Comparison of ENCODE assay signal across 11 cellular contexts in genomic region chr3:49901351-49902339, GRCh38. TPM values are rescaled to one million over a fixed set of nuclear protein-coding genes. Genes with fewer than 3 reads are reported as not detected.
DNase-seq lines count a peak whose midpoint lies in the region; ATAC-seq and TF ChIP-seq lines count a peak whose summit lies in the region.
"Had no signal": no experiment of that assay in that cellular context is flagged by ENCODE, and none has a peak within 500 bp of the region (broad histone marks: within the 10 kb centered on the region; RNA-seq: fewer than 3 reads in every experiment).

No MANE protein-coding gene starts in this region.

- H3K4me1 ChIP-seq in thoracic aorta (ENCODE audit: control insufficient read depth in 1 of 2, low read depth in 2 of 2), result peaks cover 15 to 39% of the 10 kb centered on the region in 2 donors

- H3K27me3 ChIP-seq in thoracic aorta (replicated peaks; ENCODE audit: insufficient read depth), result no peaks in the 10 kb centered on the region

- H3K9me3 ChIP-seq in thoracic aorta, result no peaks in the 10 kb centered on the region

- no peaks in the 10 kb centered on the region for H3K9me3 Mint-ChIP-seq in endothelial cell (ENCODE audit: unreplicated experiment)

- DNase-seq in GM20000 (ENCODE audit: low spot score), result peak; percentile 66
- peak; percentile 35 for DNase-seq in RPMI8226
- DNase-seq in fibroblast of villous mesenchyme (ENCODE audit: low read depth), result peak; percentile 44
- no peak for DNase-seq in thoracic aorta (ENCODE audit: low spot score)
- DNase-seq in lower leg skin (ENCODE audit: low spot score in 2 of 2), result no peak
- DNase-seq in endothelial cell (ENCODE audit: low spot score), result no peak
- DNase-seq: activated T-cell treated with anti-CD3 and anti-CD28 coated beads for 4 hours, NCI-H1694, OCI-M1 had no signal

- TF ChIP-seq CTCF in GM20000 (IDR thresholded peaks at IDR 0.05; ENCODE audit: extremely low read depth, missing control alignments), result no peak
- no peak for TF ChIP-seq CTCF in fibroblast of villous mesenchyme (IDR thresholded peaks at IDR 0.05; ENCODE audit: insufficient read depth, low read depth, low read length)
- TF ChIP-seq CTCF in thoracic aorta (IDR thresholded peaks at IDR 0.05), result no peak
- TF ChIP-seq CTCF in lower leg skin (IDR thresholded peaks at IDR 0.05), result no peak
- TF ChIP-seq CTCF in endothelial cell (IDR thresholded peaks at IDR 0.05; ENCODE audit: unreplicated experiment), result no peak

- intact Hi-C loops in lower leg skin (cut with DNase I; ENCODE audit: low total_unique reads), result no loop called here

- peak overlapping the region; percentile 11 to 39 for H3K27ac ChIP-seq in thoracic aorta

- TF ChIP-seq POLR2A in lower leg skin (IDR thresholded peaks at IDR 0.05), result no peak

- H3K4me3 ChIP-seq in fibroblast of villous mesenchyme (ENCODE audit: low read depth, low read length), result no peak overlapping the region
- H3K4me3 ChIP-seq in thoracic aorta, result no peak overlapping the region
- no peak overlapping the region for H3K4me3 ChIP-seq in lower leg skin (ENCODE audit: low read depth, poor library complexity, severe bottlenecking)
- H3K4me3 ChIP-seq: lung had no signal

- peaks cover 4% of the 10 kb centered on the region for H3K27me3 Mint-ChIP-seq in endothelial cell (ENCODE audit: unreplicated experiment)

- H3K36me3 Mint-ChIP-seq in endothelial cell (ENCODE audit: low read depth, unreplicated experiment), result peaks cover 3% of the 10 kb centered on the region

- no peak overlapping the region for H3K4me3 Mint-ChIP-seq in endothelial cell (ENCODE audit: unreplicated experiment)

- H3K27ac Mint-ChIP-seq in endothelial cell (ENCODE audit: unreplicated experiment), result no peak overlapping the region

- no peak for ATAC-seq in thoracic aorta (ENCODE audit: insufficient number of reproducible peaks, low FRiP score, low read depth)
- no peak for ATAC-seq in HG03025 (IDR thresholded peaks at IDR 0.05; ENCODE audit: low FRiP score, unreplicated experiment)

- WGBS in lower leg skin, 2 donors, result 44 to 51% methylated on average over 11 of the region's 11 CpGs

- H3K36me3 ChIP-seq in thoracic aorta, result no peaks in the 10 kb centered on the region

- H3K4me1 Mint-ChIP-seq in endothelial cell (ENCODE audit: unreplicated experiment), result peaks cover 4% of the 10 kb centered on the region

RNA-seq across cellular contexts. Expression of gene MST1R, which starts 2.0 kb away (rescaled TPM):
- total RNA-seq in fibroblast of villous mesenchyme, result under 0.01 and 0.32 TPM in 2 replicates
- total RNA-seq in thoracic aorta, result 1 to 10 TPM; 3.7 to 7.7 TPM
- 10 to 100 TPM; 29.7 to 62.5 (median 48.8) TPM for total RNA-seq in lower leg skin
- 0.67 TPM for total RNA-seq in endothelial cell (ENCODE audit: unreplicated experiment)

RNA-seq across cellular contexts. Expression of gene MON1A, which starts 28.0 kb away (rescaled TPM):
- total RNA-seq in fibroblast of villous mesenchyme, result 9.7 and 12.1 TPM in 2 replicates
- total RNA-seq in thoracic aorta, result 10 to 100 TPM; 17.4 to 23.4 TPM
- 10 to 100 TPM in 3 of 4 donors, 1 to 10 TPM in 1; 5.6 to 16.7 (median 11.4) TPM for total RNA-seq in lower leg skin
- 6.1 TPM for total RNA-seq in endothelial cell (ENCODE audit: unreplicated experiment)

RNA-seq across cellular contexts. Expression of gene CAMKV, which starts 31.9 kb away (rescaled TPM):
- total RNA-seq in fibroblast of villous mesenchyme (not detected in 2 replicates), thoracic aorta (not detected), lower leg skin (not detected), endothelial cell (ENCODE audit: unreplicated experiment) (0.67 TPM)

RNA-seq across cellular contexts. Expression of gene RBM6, which starts 38.3 kb away (rescaled TPM):
- total RNA-seq in fibroblast of villous mesenchyme, result 52.2 and 61.7 TPM in 2 replicates
- 100 to 1,000 TPM in 1 of 2 donors, 10 to 100 TPM in 1; 99.6 to 181 TPM for total RNA-seq in thoracic aorta
- total RNA-seq in lower leg skin, result 100 to 1,000 TPM in 1 of 4 donors, 10 to 100 TPM in 3; 41.4 to 121 (median 54.7) TPM
- total RNA-seq in endothelial cell (ENCODE audit: unreplicated experiment), result 76.2 TPM

RNA-seq across cellular contexts. Expression of gene TRAIP, which starts 45.3 kb away (rescaled TPM):
- total RNA-seq in fibroblast of villous mesenchyme (3.0 and 3.5 TPM in 2 replicates), thoracic aorta (1 to 10 TPM; 2.3 to 3.2 TPM), lower leg skin (1 to 10 TPM; 1.1 to 4.8 (median 2.9) TPM), endothelial cell (ENCODE audit: unreplicated experiment) (6.2 TPM)

Comparison
In these comparisons a context has a peak if more than half of its experiments do, and no peak if none do; other contexts are left out.
1. DNase-seq: peak in GM20000 (single experiment), RPMI8226 (single experiment) and fibroblast of villous mesenchyme (single experiment); none in thoracic aorta (single experiment), lower leg skin (0 of 2) and endothelial cell (single experiment).